Comparison of ENCODE assay signal across 31 cellular contexts in the genomic region with DNA sequence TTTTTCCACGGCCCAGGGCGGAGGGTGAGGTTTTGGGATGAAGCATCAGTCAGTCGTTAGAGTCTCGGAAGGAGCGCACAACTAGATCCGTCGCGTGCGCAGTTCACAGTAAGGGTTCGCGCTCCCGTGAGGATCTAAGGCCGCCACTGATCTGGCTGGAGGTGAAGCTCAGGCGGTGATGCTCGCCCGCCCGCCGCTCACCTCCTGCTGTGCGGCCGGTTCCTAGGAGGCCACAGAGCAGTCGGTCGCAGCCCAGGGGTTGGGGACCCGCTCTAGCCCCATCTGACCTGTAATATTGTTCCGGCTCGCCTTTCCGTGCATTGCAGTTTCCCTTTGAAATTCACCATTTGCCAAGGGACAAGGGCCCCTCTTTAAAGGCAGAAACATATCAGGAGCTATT.
"Had no signal": no experiment of that assay in that cellular context is flagged by ENCODE, and none has a peak within 500 bp of the region (broad histone marks: within the 10 kb centered on the region; RNA-seq: fewer than 3 reads in every experiment).

No MANE protein-coding gene starts in this region.

- DNase-seq: activated B cell treated with CpG ODN at 0.5 μM for 24 hours; activated CD4-positive, alpha-beta memory T cell treated with anti-CD3 and anti-CD28 coated beads for 36 hours; activated CD4-positive, alpha-beta T cell treated with anti-CD3 and anti-CD28 coated beads for 4 hours; activated CD4-positive, alpha-beta T cell treated with anti-CD3 and anti-CD28 coated beads, Interleukin-2, amount 50 U/mL, for 1 hour; activated CD4-positive, CD25-positive, alpha-beta regulatory T cell treated with anti-CD3 and anti-CD28 coated beads, Interleukin-2, amount 50 U/mL, for 72 hours; activated CD8-positive, alpha-beta memory T cell treated with anti-CD3 and anti-CD28 coated beads, Interleukin-2, amount 50 U/mL, for 4 hours; activated gamma-delta T cell treated with Interleukin-2 at 50 U/mL for 16 hours; activated naive CD4-positive, alpha-beta T cell treated with anti-CD3 and anti-CD28 coated beads for 36 hours; activated T-cell treated with anti-CD3 and anti-CD28 coated beads for 4 hours; activated T-cell treated with anti-CD3 and anti-CD28 coated beads, Interleukin-2, amount 50 U/mL, for 4 hours; adrenal gland; caudate nucleus; cerebellar nuclear complex; Kasumi-1; MG63; NCI-H1048; NCI-H1436 treated with DMSO at 0.1 percent for 48 hours; NCI-H1694 treated with DMSO at 0.1 percent for 48 hours; NCI-H2029; NCI-H345; NCI-H524 treated with DMSO at 0.1 percent for 48 hours; PC-9; Right ventricle myocardium superior; SW 1271; T-helper 1 cell; T-helper 2 cell; T-helper 9 cell had no signal

- H3K27me3 ChIP-seq: adrenal gland, MG63 had no signal

- H3K4me3 ChIP-seq: adrenal gland, MG63, PC-9 had no signal

- H3K36me3 ChIP-seq: adrenal gland, MG63 had no signal

- H3K4me1 ChIP-seq: adrenal gland had no signal

- H3K9me3 ChIP-seq: adrenal gland had no signal

- H3K27ac Mint-ChIP-seq: activated B cell treated with CpG ODN at 0.5 μM for 24 hours; activated CD4-positive, alpha-beta memory T cell treated with anti-CD3 and anti-CD28 coated beads for 36 hours; activated naive CD4-positive, alpha-beta T cell treated with anti-CD3 and anti-CD28 coated beads for 36 hours; activated naive CD4-positive, alpha-beta T cell treated with anti-CD3 and anti-CD28 coated beads, Interleukin-2, amount 50 U/mL, for 72 hours; activated T-helper 1 cell treated with anti-CD3 and anti-CD28 coated beads, Interleukin-12 subunit alpha, Interleukin-12 subunit beta, Interleukin-2, Interleukin-4 antibody, amounts not matched to agents 30 ng/mL and 10 ng/mL and 1 ng/mL, durations not matched to agents 14 hours and 24 hours and 36 hours; brain had no signal

- H3K27ac ChIP-seq: adrenal gland, PC-9, VCaP had no signal

- H3K4me1 Mint-ChIP-seq: activated B cell treated with CpG ODN at 0.5 μM for 24 hours, brain had no signal

- ATAC-seq: activated naive CD4-positive, alpha-beta T cell treated with anti-CD3 and anti-CD28 coated beads, Interleukin-2, amount 50 U/mL, for 72 hours; activated T-cell treated with anti-CD3 and anti-CD28 coated beads, Interleukin-2, amount 50 U/mL, for 4 hours had no signal

- H3K4me3 Mint-ChIP-seq: activated B cell treated with CpG ODN at 0.5 μM for 24 hours; activated CD4-positive, alpha-beta memory T cell treated with anti-CD3 and anti-CD28 coated beads for 36 hours; activated naive CD4-positive, alpha-beta T cell treated with anti-CD3 and anti-CD28 coated beads for 36 hours; activated T-cell treated with anti-CD3 and anti-CD28 coated beads, Interleukin-2, amount 50 U/mL, for 4 hours; activated T-helper 1 cell treated with anti-CD3 and anti-CD28 coated beads, Interleukin-12 subunit alpha, Interleukin-12 subunit beta, Interleukin-2, Interleukin-4 antibody, amounts not matched to agents 30 ng/mL and 10 ng/mL and 1 ng/mL, durations not matched to agents 14 hours and 24 hours and 36 hours; brain had no signal

- H3K36me3 Mint-ChIP-seq: activated CD4-positive, alpha-beta memory T cell treated with anti-CD3 and anti-CD28 coated beads for 36 hours; activated naive CD4-positive, alpha-beta T cell treated with anti-CD3 and anti-CD28 coated beads, Interleukin-2, amount 50 U/mL, for 72 hours; brain had no signal

- H3K27me3 Mint-ChIP-seq: activated B cell treated with CpG ODN at 0.5 μM for 24 hours; activated CD4-positive, alpha-beta memory T cell treated with anti-CD3 and anti-CD28 coated beads for 36 hours had no signal

- H3K9me3 Mint-ChIP-seq: activated B cell treated with CpG ODN at 0.5 μM for 24 hours; activated CD4-positive, alpha-beta memory T cell treated with anti-CD3 and anti-CD28 coated beads for 36 hours; activated naive CD4-positive, alpha-beta T cell treated with anti-CD3 and anti-CD28 coated beads for 36 hours; activated T-cell treated with anti-CD3 and anti-CD28 coated beads, Interleukin-2, amount 50 U/mL, for 4 hours; activated T-helper 1 cell treated with anti-CD3 and anti-CD28 coated beads, Interleukin-12 subunit alpha, Interleukin-12 subunit beta, Interleukin-2, Interleukin-4 antibody, amounts not matched to agents 30 ng/mL and 10 ng/mL and 1 ng/mL, durations not matched to agents 14 hours and 24 hours and 36 hours had no signal
